ENCODE assay signal across 11 cellular contexts in genomic region chr4:156547439-156547838, GRCh38.
DNase-seq lines count a peak whose midpoint lies in the region; ATAC-seq, FAIRE-seq and TF ChIP-seq lines count a peak whose summit lies in the region.
"Had no signal": no experiment of that assay in that cellular context is flagged by ENCODE, and none has a peak within 500 bp of the region (broad histone marks: within the 10 kb centered on the region; RNA-seq: fewer than 3 reads in every experiment).

No MANE protein-coding gene starts in this region.

- in situ Hi-C loops in HepG2 (cut with HindIII; ENCODE audit: extremely low pct_ligation_motif_present, low pct_unique_long_range_greater_than_20kb), result no loop called here

- ATAC-seq in HepG2, result no peak

- no peak overlapping the region for H2AFZ ChIP-seq in HepG2 (ENCODE audit: low read length)

- H3K4me2 ChIP-seq in HepG2 (ENCODE audit: low read depth, low read length), result no peak overlapping the region

- POLR2A ChIA-PET in HepG2 (lab: Yijun Ruan, JAX), result no interaction called here

- H3K9ac ChIP-seq in HepG2 (ENCODE audit: insufficient read depth, low read depth, low read length), result no peak overlapping the region

- peak; percentile 47 for DNase-seq in AG09319 (ENCODE audit: extremely low read depth, low read depth)
- DNase-seq in LHCN-M2 (ENCODE audit: low read depth), result peak; percentile 93
- DNase-seq in cardiac fibroblast (ENCODE audit: low read depth in 2 of 2), result peak; percentile 82 to 92
- DNase-seq in mesothelial cell of epicardium (ENCODE audit: low spot score in 2 of 2, unreplicated experiment in 2 of 2), result no peak
- DNase-seq in SW480 (ENCODE audit: low spot score), result no peak
- DNase-seq in NCI-H2196 treated with DMSO at 0.1 percent for 48 hours (lab: John Stamatoyannopoulos, UW; ENCODE audit: unreplicated experiment), result no peak
- DNase-seq in C1 segment of cervical spinal cord (lab: John Stamatoyannopoulos, UW), result no peak
- DNase-seq in HepG2 (ENCODE audit: low spot score), result no peak
- DNase-seq: NCI-H524 treated with DMSO at 0.1 percent for 48 hours had no signal

- no peak overlapping the region for H3K4me3 Mint-ChIP-seq in mesothelial cell of epicardium
- H3K4me3 Mint-ChIP-seq: IgD-negative memory B cell had no signal

- H4K20me1 ChIP-seq in HepG2 (ENCODE audit: insufficient read depth, low read length), result no peaks in the 10 kb centered on the region

- peaks cover 2% of the 10 kb centered on the region for H3K36me3 Mint-ChIP-seq in mesothelial cell of epicardium
- H3K36me3 Mint-ChIP-seq: IgD-negative memory B cell had no signal

- TF ChIP-seq RAD21 in HepG2 (CRISPR knock-in tag; IDR thresholded peaks at IDR 0.05), result no peak

- no peak for TF ChIP-seq POLR2A in HepG2 (IDR thresholded peaks at IDR 0.05; ENCODE audit: insufficient read depth in 1 of 2, low read depth in 2 of 2, low read length in 2 of 2)

- H3K27ac ChIP-seq in HepG2 (ENCODE audit: extremely low read length, insufficient read depth, low read length), result no peak overlapping the region
- H3K27ac ChIP-seq: VCaP had no signal

- no peaks in the 10 kb centered on the region for H3K36me3 ChIP-seq in HepG2 (replicated peaks in 1 of 2; ENCODE audit: control insufficient read depth in 1 of 2, insufficient read depth in 2 of 2, low read length in 2 of 2)

- H3K4me3 ChIP-seq in cardiac fibroblast (replicated peaks in 1 of 2; ENCODE audit: low read depth in 2 of 2, low read length in 2 of 2) (no peak overlapping the region), HepG2 (replicated peaks in 1 of 3; ENCODE audit: insufficient read depth in 1 of 3, low read depth in 2 of 3, low read length in 3 of 3) (no peak overlapping the region)

- no peaks in the 10 kb centered on the region for H3K79me2 ChIP-seq in HepG2 (ENCODE audit: insufficient read depth, low read length)

- TF ChIP-seq EP300 in HepG2 (IDR thresholded peaks at IDR 0.05; ENCODE audit: low read depth in 2 of 2, low read length in 2 of 2) (no peak), HepG2 (CRISPR knock-in tag; IDR thresholded peaks at IDR 0.05; ENCODE audit: borderline replicate concordance) (no peak)

- H3K9me3 Mint-ChIP-seq in mesothelial cell of epicardium, result peaks cover 23% of the 10 kb centered on the region

- no peak for FAIRE-seq in HepG2 (lab: Jason Lieb, UNC)

- peak overlapping the region; percentile 81 for H3K27ac Mint-ChIP-seq in mesothelial cell of epicardium
- H3K27ac Mint-ChIP-seq: IgD-negative memory B cell had no signal

- intact Hi-C loops in HepG2 (cut with micrococcal nuclease; ENCODE audit: unreplicated experiment), result no loop called here

- BruUV-seq in HepG2 (replicated peaks; lab: Mats Ljungman, UMichigan), result no TSS peak

- CTCF ChIA-PET in HepG2 (lab: Yijun Ruan, JAX; ENCODE audit: low intra/inter-chr PET ratio, low total read pairs), result no interaction called here

- peaks cover 15% of the 10 kb centered on the region for H3K4me1 Mint-ChIP-seq in mesothelial cell of epicardium
- H3K4me1 Mint-ChIP-seq: IgD-negative memory B cell had no signal

- no peak for TF ChIP-seq CTCF in AG09319 (IDR thresholded peaks at IDR 0.05; ENCODE audit: low read depth, low read length)
- TF ChIP-seq CTCF in cardiac fibroblast (IDR thresholded peaks at IDR 0.05; ENCODE audit: low read depth, low read length), result no peak
- no peak for TF ChIP-seq CTCF in mesothelial cell of epicardium (IDR thresholded peaks at IDR 0.05; ENCODE audit: unreplicated experiment)
- no peak for TF ChIP-seq CTCF in HepG2 (CRISPR knock-in tag; IDR thresholded peaks at IDR 0.05)

- 1% methylated on average over 2 of the region's 2 CpGs for WGBS in HepG2 (ENCODE audit: low lambda C conversion rate)

- H3K9me3 ChIP-seq in HepG2 (ENCODE audit: low read length), result no peaks in the 10 kb centered on the region

- no peaks in the 10 kb centered on the region for H3K27me3 Mint-ChIP-seq in mesothelial cell of epicardium (ENCODE audit: low read depth)
- H3K27me3 Mint-ChIP-seq: IgD-negative memory B cell had no signal

- H3K27me3 ChIP-seq in HepG2 (ENCODE audit: control insufficient read depth in 1 of 2, insufficient read depth in 2 of 2, low read length in 2 of 2), result no peaks in the 10 kb centered on the region

- no peaks in the 10 kb centered on the region for H3K4me1 ChIP-seq in HepG2 (ENCODE audit: insufficient read depth, low read length)

TF ChIP-seq in HepG2, 621 proteins besides CTCF, POLR2A, EP300 and RAD21:
- TF ChIP-seq, protein P1, sequence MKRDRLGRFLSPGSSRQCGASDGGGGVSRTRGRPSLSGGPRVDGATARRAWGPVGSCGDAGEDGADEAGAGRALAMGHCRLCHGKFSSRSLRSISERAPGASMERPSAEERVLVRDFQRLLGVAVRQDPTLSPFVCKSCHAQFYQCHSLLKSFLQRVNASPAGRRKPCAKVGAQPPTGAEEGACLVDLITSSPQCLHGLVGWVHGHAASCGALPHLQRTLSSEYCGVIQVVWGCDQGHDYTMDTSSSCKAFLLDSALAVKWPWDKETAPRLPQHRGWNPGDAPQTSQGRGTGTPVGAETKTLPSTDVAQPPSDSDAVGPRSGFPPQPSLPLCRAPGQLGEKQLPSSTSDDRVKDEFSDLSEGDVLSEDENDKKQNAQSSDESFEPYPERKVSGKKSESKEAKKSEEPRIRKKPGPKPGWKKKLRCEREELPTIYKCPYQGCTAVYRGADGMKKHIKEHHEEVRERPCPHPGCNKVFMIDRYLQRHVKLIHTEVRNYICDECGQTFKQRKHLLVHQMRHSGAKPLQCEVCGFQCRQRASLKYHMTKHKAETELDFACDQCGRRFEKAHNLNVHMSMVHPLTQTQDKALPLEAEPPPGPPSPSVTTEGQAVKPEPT (CRISPR knock-in tag; IDR thresholded peaks at IDR 0.05; ENCODE audit: low read depth), result no peak
- TF ChIP-seq ZNF549 (CRISPR knock-in tag; IDR thresholded peaks at IDR 0.05) (no peak), ZNF253 (CRISPR knock-in tag; IDR thresholded peaks at IDR 0.05; ENCODE audit: borderline replicate concordance) (no peak), ZMYM4 (CRISPR knock-in tag; IDR thresholded peaks at IDR 0.05) (no peak), EZH2 (conservative IDR thresholded peaks at IDR 0.05; ENCODE audit: low read depth, low read length) (no peak), FOXO1 (CRISPR knock-in tag; IDR thresholded peaks at IDR 0.05) (no peak)
- TF ChIP-seq, protein P2, sequence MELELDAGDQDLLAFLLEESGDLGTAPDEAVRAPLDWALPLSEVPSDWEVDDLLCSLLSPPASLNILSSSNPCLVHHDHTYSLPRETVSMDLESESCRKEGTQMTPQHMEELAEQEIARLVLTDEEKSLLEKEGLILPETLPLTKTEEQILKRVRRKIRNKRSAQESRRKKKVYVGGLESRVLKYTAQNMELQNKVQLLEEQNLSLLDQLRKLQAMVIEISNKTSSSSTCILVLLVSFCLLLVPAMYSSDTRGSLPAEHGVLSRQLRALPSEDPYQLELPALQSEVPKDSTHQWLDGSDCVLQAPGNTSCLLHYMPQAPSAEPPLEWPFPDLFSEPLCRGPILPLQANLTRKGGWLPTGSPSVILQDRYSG (CRISPR knock-in tag; IDR thresholded peaks at IDR 0.05), result no peak
- TF ChIP-seq, protein P3, sequence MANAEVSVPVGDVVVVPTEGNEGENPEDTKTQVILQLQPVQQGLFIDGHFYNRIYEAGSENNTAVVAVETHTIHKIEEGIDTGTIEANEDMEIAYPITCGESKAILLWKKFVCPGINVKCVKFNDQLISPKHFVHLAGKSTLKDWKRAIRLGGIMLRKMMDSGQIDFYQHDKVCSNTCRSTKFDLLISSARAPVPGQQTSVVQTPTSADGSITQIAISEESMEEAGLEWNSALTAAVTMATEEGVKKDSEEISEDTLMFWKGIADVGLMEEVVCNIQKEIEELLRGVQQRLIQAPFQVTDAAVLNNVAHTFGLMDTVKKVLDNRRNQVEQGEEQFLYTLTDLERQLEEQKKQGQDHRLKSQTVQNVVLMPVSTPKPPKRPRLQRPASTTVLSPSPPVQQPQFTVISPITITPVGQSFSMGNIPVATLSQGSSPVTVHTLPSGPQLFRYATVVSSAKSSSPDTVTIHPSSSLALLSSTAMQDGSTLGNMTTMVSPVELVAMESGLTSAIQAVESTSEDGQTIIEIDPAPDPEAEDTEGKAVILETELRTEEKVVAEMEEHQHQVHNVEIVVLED (CRISPR knock-in tag; IDR thresholded peaks at IDR 0.05; ENCODE audit: borderline replicate concordance), result no peak

Comparison
In these comparisons a context has a peak if more than half of its experiments do, and no peak if none do; other contexts are left out.
1. DNase-seq: peak in AG09319 (single experiment), LHCN-M2 (single experiment) and cardiac fibroblast (2 of 2); none in mesothelial cell of epicardium (0 of 2), SW480 (single experiment), NCI-H2196 treated with DMSO at 0.1 percent for 48 hours (single experiment), C1 segment of cervical spinal cord (0 of 14) and HepG2 (single experiment).